Comparison of ENCODE assay signal across 1 cellular context in the genomic region with DNA sequence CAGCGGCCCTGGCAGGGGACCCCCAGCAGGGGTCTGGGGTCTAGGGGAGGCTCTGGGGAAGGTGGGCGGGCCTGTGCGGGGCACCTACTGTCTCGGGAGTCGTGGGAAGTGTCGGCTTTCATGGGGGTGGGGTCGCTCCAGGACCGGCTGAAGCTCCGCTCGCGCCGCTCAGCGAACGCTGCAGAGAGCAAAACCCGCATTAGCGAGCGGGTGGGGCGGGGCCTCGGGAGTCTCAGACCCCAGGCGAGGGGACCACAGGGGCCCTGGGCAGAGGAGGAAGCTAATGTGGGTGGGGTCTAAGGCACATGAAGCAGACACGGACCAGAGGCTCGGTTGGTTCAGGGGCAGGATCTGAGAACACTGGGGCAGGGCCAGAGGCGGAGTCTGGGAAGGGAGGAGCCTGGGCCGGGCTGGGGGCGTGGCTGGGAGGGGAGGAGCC.
A peak's percentile ranks its signal among the peaks of the same experiment; 100 is the strongest.
TF ChIP-seq lines count a peak whose summit lies in the region.

No MANE protein-coding gene starts in this region.

TF ChIP-seq in HepG2, 621 proteins besides CTCF, POLR2A, EP300 and RAD21:
- TF ChIP-seq, protein P1, sequence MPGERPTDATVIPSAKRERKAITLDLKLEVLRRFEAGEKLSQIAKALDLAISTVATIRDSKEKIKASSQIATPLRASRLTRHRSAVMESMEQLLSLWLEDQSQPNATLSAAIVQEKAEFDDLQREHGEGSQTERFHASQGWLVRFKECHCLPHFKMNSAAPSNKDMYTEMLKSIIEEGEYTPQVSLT (CRISPR knock-in tag; IDR thresholded peaks at IDR 0.05; ENCODE audit: borderline replicate concordance, low read depth), result no peak
- TF ChIP-seq, protein P2, sequence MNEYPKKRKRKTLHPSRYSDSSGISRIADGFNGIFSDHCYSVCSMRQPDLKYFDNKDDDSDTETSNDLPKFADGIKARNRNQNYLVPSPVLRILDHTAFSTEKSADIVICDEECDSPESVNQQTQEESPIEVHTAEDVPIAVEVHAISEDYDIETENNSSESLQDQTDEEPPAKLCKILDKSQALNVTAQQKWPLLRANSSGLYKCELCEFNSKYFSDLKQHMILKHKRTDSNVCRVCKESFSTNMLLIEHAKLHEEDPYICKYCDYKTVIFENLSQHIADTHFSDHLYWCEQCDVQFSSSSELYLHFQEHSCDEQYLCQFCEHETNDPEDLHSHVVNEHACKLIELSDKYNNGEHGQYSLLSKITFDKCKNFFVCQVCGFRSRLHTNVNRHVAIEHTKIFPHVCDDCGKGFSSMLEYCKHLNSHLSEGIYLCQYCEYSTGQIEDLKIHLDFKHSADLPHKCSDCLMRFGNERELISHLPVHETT (CRISPR knock-in tag; conservative IDR thresholded peaks at IDR 0.05), result no peak
- TF ChIP-seq RBFOX2 (IDR thresholded peaks at IDR 0.05; ENCODE audit: low read depth, low read length), result peak; percentile 49
- TF ChIP-seq STAG1 (CRISPR knock-in tag; IDR thresholded peaks at IDR 0.05), result no peak
- TF ChIP-seq, protein P3, sequence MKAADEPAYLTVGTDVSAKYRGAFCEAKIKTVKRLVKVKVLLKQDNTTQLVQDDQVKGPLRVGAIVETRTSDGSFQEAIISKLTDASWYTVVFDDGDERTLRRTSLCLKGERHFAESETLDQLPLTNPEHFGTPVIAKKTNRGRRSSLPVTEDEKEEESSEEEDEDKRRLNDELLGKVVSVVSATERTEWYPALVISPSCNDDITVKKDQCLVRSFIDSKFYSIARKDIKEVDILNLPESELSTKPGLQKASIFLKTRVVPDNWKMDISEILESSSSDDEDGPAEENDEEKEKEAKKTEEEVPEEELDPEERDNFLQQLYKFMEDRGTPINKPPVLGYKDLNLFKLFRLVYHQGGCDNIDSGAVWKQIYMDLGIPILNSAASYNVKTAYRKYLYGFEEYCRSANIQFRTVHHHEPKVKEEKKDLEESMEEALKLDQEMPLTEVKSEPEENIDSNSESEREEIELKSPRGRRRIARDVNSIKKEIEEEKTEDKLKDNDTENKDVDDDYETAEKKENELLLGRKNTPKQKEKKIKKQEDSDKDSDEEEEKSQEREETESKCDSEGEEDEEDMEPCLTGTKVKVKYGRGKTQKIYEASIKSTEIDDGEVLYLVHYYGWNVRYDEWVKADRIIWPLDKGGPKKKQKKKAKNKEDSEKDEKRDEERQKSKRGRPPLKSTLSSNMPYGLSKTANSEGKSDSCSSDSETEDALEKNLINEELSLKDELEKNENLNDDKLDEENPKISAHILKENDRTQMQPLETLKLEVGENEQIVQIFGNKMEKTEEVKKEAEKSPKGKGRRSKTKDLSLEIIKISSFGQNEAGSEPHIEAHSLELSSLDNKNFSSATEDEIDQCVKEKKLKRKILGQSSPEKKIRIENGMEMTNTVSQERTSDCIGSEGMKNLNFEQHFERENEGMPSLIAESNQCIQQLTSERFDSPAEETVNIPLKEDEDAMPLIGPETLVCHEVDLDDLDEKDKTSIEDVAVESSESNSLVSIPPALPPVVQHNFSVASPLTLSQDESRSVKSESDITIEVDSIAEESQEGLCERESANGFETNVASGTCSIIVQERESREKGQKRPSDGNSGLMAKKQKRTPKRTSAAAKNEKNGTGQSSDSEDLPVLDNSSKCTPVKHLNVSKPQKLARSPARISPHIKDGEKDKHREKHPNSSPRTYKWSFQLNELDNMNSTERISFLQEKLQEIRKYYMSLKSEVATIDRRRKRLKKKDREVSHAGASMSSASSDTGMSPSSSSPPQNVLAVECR (CRISPR knock-in tag; IDR thresholded peaks at IDR 0.05; ENCODE audit: borderline replicate concordance), result no peak
- TF ChIP-seq KLF11 (CRISPR knock-in tag; IDR thresholded peaks at IDR 0.05), result no peak
- no peak for TF ChIP-seq JUN (CRISPR knock-in tag; IDR thresholded peaks at IDR 0.05)
- no peak for TF ChIP-seq HNF4G (IDR thresholded peaks at IDR 0.05; ENCODE audit: borderline replicate concordance, low read depth, low read length)
- TF ChIP-seq HNF4G (CRISPR knock-in tag; IDR thresholded peaks at IDR 0.05; ENCODE audit: borderline replicate concordance, low read depth), result no peak
- TF ChIP-seq, protein P4, sequence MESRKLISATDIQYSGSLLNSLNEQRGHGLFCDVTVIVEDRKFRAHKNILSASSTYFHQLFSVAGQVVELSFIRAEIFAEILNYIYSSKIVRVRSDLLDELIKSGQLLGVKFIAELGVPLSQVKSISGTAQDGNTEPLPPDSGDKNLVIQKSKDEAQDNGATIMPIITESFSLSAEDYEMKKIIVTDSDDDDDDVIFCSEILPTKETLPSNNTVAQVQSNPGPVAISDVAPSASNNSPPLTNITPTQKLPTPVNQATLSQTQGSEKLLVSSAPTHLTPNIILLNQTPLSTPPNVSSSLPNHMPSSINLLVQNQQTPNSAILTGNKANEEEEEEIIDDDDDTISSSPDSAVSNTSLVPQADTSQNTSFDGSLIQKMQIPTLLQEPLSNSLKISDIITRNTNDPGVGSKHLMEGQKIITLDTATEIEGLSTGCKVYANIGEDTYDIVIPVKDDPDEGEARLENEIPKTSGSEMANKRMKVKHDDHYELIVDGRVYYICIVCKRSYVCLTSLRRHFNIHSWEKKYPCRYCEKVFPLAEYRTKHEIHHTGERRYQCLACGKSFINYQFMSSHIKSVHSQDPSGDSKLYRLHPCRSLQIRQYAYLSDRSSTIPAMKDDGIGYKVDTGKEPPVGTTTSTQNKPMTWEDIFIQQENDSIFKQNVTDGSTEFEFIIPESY (CRISPR knock-in tag; IDR thresholded peaks at IDR 0.05), result peak; percentile 86
- TF ChIP-seq, protein P5, sequence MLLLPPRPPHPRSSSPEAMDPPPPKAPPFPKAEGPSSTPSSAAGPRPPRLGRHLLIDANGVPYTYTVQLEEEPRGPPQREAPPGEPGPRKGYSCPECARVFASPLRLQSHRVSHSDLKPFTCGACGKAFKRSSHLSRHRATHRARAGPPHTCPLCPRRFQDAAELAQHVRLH (CRISPR knock-in tag; IDR thresholded peaks at IDR 0.05; ENCODE audit: borderline replicate concordance, low read depth), result no peak
- no peak for TF ChIP-seq ZFP82 (CRISPR knock-in tag; IDR thresholded peaks at IDR 0.05; ENCODE audit: borderline replicate concordance)
- no peak for TF ChIP-seq ZNF747 (CRISPR knock-in tag; IDR thresholded peaks at IDR 0.05; ENCODE audit: borderline replicate concordance)
- TF ChIP-seq, protein P6, sequence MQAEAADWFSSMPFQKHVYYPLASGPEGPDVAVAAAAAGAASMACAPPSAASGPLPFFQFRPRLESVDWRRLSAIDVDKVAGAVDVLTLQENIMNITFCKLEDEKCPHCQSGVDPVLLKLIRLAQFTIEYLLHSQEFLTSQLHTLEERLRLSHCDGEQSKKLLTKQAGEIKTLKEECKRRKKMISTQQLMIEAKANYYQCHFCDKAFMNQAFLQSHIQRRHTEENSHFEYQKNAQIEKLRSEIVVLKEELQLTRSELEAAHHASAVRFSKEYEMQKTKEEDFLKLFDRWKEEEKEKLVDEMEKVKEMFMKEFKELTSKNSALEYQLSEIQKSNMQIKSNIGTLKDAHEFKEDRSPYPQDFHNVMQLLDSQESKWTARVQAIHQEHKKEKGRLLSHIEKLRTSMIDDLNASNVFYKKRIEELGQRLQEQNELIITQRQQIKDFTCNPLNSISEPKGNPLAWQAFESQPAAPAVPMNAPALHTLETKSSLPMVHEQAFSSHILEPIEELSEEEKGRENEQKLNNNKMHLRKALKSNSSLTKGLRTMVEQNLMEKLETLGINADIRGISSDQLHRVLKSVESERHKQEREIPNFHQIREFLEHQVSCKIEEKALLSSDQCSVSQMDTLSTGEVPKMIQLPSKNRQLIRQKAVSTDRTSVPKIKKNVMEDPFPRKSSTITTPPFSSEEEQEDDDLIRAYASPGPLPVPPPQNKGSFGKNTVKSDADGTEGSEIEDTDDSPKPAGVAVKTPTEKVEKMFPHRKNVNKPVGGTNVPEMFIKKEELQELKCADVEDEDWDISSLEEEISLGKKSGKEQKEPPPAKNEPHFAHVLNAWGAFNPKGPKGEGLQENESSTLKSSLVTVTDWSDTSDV (CRISPR knock-in tag; IDR thresholded peaks at IDR 0.05), result no peak
- TF ChIP-seq DR1 (CRISPR knock-in tag; IDR thresholded peaks at IDR 0.05), result no peak
- TF ChIP-seq ZNF605 (CRISPR knock-in tag; IDR thresholded peaks at IDR 0.05), result peak; percentile 35; the same call in 1 of the 2 replicates
TF ChIP-seq in HepG2: peak in this region for 3.
